Comparison of ENCODE assay signal across 16 cellular contexts in the genomic region with DNA sequence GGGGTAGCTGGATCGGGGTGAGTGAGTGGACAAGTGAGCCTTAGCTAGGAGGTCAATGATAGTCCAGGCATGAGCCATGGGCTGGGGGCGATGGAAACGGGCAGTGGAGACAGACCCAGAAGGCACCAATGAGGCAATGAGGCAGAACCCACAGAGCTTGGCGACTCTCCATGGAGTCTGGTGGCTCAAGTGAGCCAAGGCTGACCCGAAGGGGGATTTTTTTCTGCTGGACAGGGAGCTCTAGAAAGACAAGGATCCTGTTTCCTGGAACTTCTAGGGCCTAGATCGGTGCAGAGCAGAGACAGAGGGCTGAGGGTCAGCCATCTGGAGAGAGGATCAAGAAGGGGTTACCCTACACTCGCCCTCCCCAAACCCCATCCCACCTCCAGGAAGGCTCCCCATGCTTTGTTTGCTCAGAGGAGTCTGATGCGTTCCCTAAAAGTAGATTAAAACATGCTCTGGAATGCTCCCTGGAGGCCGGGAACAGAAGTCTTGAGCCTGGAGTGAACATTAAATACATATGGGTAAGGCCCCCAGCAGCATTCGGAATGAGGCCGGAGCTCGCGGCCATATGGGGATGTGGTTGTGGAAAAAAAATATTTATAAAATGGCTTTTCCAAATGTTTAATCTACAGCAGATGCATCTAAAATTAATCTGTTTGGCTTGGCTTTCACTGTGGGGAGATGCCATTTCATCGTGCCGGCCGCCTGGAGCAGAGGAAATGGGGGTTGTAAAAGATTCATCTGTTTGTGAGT.
DNase-seq lines count a peak whose midpoint lies in the region; ATAC-seq and TF ChIP-seq lines count a peak whose summit lies in the region.
"Had no signal": no experiment of that assay in that cellular context is flagged by ENCODE, and none has a peak within 500 bp of the region (broad histone marks: within the 10 kb centered on the region; RNA-seq: fewer than 3 reads in every experiment).

No MANE protein-coding gene starts in this region.

- H3K9me3 ChIP-seq in heart left ventricle (peaks cover 0 to 3% (median 0%) of the 10 kb centered on the region in 12 donors), right atrium auricular region (no peaks in the 10 kb centered on the region), left ventricle myocardium inferior (replicated peaks) (no peaks in the 10 kb centered on the region), aorta (ENCODE audit: control insufficient read depth, low read length) (no peaks in the 10 kb centered on the region), testis (no peaks in the 10 kb centered on the region)
- H3K9me3 ChIP-seq: prostate gland, thoracic aorta had no signal

- peak overlapping the region in 3 of 5 experiments; percentile 37 to 74 (median 68) for H3K27ac Mint-ChIP-seq in brain
- H3K27ac Mint-ChIP-seq: endodermal cell had no signal

- H3K27ac ChIP-seq in heart left ventricle (peak overlapping the region in 5 of 12 donors; percentile 27 to 42 (median 41)), right atrium auricular region (no peak overlapping the region), left ventricle myocardium inferior (replicated peaks) (peak overlapping the region; percentile 45), aorta (ENCODE audit: low read depth in 1 of 2, low read length in 2 of 2) (no peak overlapping the region), testis (no peak overlapping the region)
- H3K27ac ChIP-seq: cardiac muscle cell, prostate gland, thoracic aorta had no signal

- H3K4me1 ChIP-seq in heart left ventricle: peaks cover 0 to 12% (median 0%) of the 10 kb centered on the region in 12 donors
- no peaks in the 10 kb centered on the region for H3K4me1 ChIP-seq in right atrium auricular region
- no peaks in the 10 kb centered on the region for H3K4me1 ChIP-seq in left ventricle myocardium inferior
- no peaks in the 10 kb centered on the region for H3K4me1 ChIP-seq in aorta (ENCODE audit: control insufficient read depth in 1 of 2, insufficient read depth in 2 of 2, low read length in 2 of 2)
- no peaks in the 10 kb centered on the region for H3K4me1 ChIP-seq in testis
- H3K4me1 ChIP-seq: prostate gland had no signal

- H3K36me3 ChIP-seq in heart left ventricle (no peaks in the 10 kb centered on the region), right atrium auricular region (no peaks in the 10 kb centered on the region), left ventricle myocardium inferior (no peaks in the 10 kb centered on the region), aorta (ENCODE audit: control insufficient read depth in 1 of 2, insufficient read depth in 2 of 2, low read length in 1 of 2) (no peaks in the 10 kb centered on the region), testis (ENCODE audit: low read depth, missing control alignments) (no peaks in the 10 kb centered on the region)
- H3K36me3 ChIP-seq: cardiac muscle cell, prostate gland, thoracic aorta had no signal

- TF ChIP-seq POLR2A in heart left ventricle (IDR thresholded peaks at IDR 0.05): no peak
- TF ChIP-seq POLR2A in testis (IDR thresholded peaks at IDR 0.05): no peak

- peaks cover 8% of the 10 kb centered on the region for H3K27me3 Mint-ChIP-seq in brain

- H3K36me3 Mint-ChIP-seq in brain: no peaks in the 10 kb centered on the region

- DNase-seq in heart left ventricle (peak in 3 of 5 donors; percentile 46 to 66 (median 46)), right atrium auricular region (ENCODE audit: low spot score) (no peak), left ventricle myocardium inferior (peak; percentile 34), aorta (peak in 1 of 2 donors; percentile 46), testis (no peak)
- no peak for DNase-seq in effector CD8-positive, alpha-beta T cell (lab: John Stamatoyannopoulos, UW)
- DNase-seq: endodermal cell; NCI-H1930; NCI-H526; stimulated activated CD4-positive, alpha-beta T cell treated with anti-CD3 and anti-CD28 coated beads, Interleukin-2, amount 100 ng/mL, for 24 hours had no signal

- H3K4me1 Mint-ChIP-seq in brain: no peaks in the 10 kb centered on the region
- H3K4me1 Mint-ChIP-seq: endodermal cell had no signal

- peak; percentile 43 to 69 (median 60) for ATAC-seq in heart left ventricle
- ATAC-seq in aorta (ENCODE audit: low FRiP score): peak; percentile 17
- ATAC-seq in HG03460 (IDR thresholded peaks at IDR 0.05; ENCODE audit: unreplicated experiment): no peak
- ATAC-seq: Panc1 had no signal

- H3K27me3 ChIP-seq in heart left ventricle: peaks cover 0 to under 1% (median 0%) of the 10 kb centered on the region in 9 donors
- no peaks in the 10 kb centered on the region for H3K27me3 ChIP-seq in right atrium auricular region
- H3K27me3 ChIP-seq in left ventricle myocardium inferior (ENCODE audit: low read depth): peaks cover 17% of the 10 kb centered on the region
- H3K27me3 ChIP-seq in aorta (ENCODE audit: control insufficient read depth in 1 of 2, insufficient read depth in 2 of 2, low read length in 1 of 2): no peaks in the 10 kb centered on the region
- H3K27me3 ChIP-seq in testis: no peaks in the 10 kb centered on the region

- intact Hi-C loops in heart left ventricle (cut with DNase I): loop anchor here in 1 of 10 donors (5.0 to 10.0 kb wide), 2 partner anchors 95 to 227 kb away; no protein-coding TSS in a partner anchor
- intact Hi-C loops in left ventricle myocardium inferior (cut with micrococcal nuclease): no loop called here
- intact Hi-C loops in aorta (cut with DNase I): no loop called here
- intact Hi-C loops in testis (cut with DNase I; ENCODE audit: low total_unique reads): no loop called here

- 56 to 67% (median 62%) methylated on average over 16 of the region's 16 CpGs for WGBS in heart left ventricle, 4 donors
- WGBS in aorta, 2 donors: 32 to 33% methylated on average over 16 of the region's 16 CpGs
- 68 to 70% methylated on average over 16 of the region's 16 CpGs for WGBS in testis, 2 donors

- H3K4me3 Mint-ChIP-seq in brain: no peak overlapping the region
- H3K4me3 Mint-ChIP-seq: endodermal cell had no signal

- TF ChIP-seq CTCF in heart left ventricle (IDR thresholded peaks at IDR 0.05): peak in 1 of 12 donors; percentile 6
- no peak for TF ChIP-seq CTCF in right atrium auricular region (IDR thresholded peaks at IDR 0.05)
- TF ChIP-seq CTCF in brain (conservative IDR thresholded peaks at IDR 0.05): peak in 1 of 2 experiments; percentile 14
- TF ChIP-seq CTCF in left ventricle myocardium inferior (IDR thresholded peaks at IDR 0.05; ENCODE audit: borderline replicate concordance): peak; percentile 11
- no peak for TF ChIP-seq CTCF in testis (IDR thresholded peaks at IDR 0.05)

- H3K9me3 Mint-ChIP-seq in brain: peaks cover 0 to 15% (median 6%) of the 10 kb centered on the region in 5 experiments
- H3K9me3 Mint-ChIP-seq: endodermal cell had no signal

- H3K4me3 ChIP-seq in heart left ventricle (no peak overlapping the region), right atrium auricular region (no peak overlapping the region), left ventricle myocardium inferior (no peak overlapping the region), aorta (ENCODE audit: low read length in 2 of 2) (no peak overlapping the region), testis (no peak overlapping the region)
- H3K4me3 ChIP-seq: cardiac muscle cell, prostate gland, thoracic aorta had no signal

Comparison
In these comparisons a context has a peak if more than half of its experiments do, and no peak if none do; other contexts are left out.
1. DNase-seq: peak in heart left ventricle (3 of 5) and left ventricle myocardium inferior (single experiment); none in right atrium auricular region (single experiment), testis (single experiment) and effector CD8-positive, alpha-beta T cell (single experiment).